2 cellular contexts compared by ENCODE assay signal in the genomic region with DNA sequence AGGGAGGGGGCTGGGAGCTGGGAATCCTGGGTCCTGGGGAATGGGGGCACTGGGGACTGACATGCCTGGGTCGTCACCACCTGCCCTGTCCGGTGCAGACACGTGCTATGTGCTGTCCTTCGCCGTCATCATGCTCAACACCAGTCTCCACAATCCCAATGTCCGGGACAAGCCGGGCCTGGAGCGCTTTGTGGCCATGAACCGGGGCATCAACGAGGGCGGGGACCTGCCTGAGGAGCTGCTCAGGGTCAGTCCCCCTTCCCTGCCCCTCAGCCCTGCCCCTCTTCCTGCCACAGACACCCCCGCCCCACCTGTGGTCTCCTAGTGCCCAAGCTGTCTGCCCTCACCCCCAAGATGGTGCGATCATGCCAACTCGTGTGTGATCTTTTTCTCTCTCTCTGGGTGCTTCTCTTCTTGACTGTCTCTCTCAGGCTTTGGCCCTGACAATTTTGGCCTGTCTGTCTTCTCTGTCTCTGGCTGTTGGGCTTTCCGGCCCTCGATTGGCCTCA.
TF ChIP-seq lines count a peak whose summit lies in the region.

No MANE protein-coding gene starts in this region.

TF ChIP-seq in K562, 482 proteins besides CTCF, POLR2A, EP300 and RAD21:
- peak; percentile 15; the same call in 1 of the 2 replicates for TF ChIP-seq RBFOX2 (IDR thresholded peaks at IDR 0.05; ENCODE audit: low read depth, low read length)
- TF ChIP-seq POLR2G (IDR thresholded peaks at IDR 0.05; ENCODE audit: low read depth, low read length) = peak; percentile 49; the same call in 1 of the 2 replicates
- TF ChIP-seq RBM15 (IDR thresholded peaks at IDR 0.05; ENCODE audit: insufficient read depth, low read length) = no peak
TF ChIP-seq in K562: peak in this region for 2.

TF ChIP-seq in GM12891, 5 proteins besides CTCF, POLR2A, EP300 and RAD21:
- TF ChIP-seq TAF1 (IDR thresholded peaks at IDR 0.05; ENCODE audit: low read depth, low read length) (no peak), POLR2AphosphoS5 (IDR thresholded peaks at IDR 0.05; ENCODE audit: low read depth, low read length) (no peak; the same call in 1 of the 2 replicates), PAX5 (IDR thresholded peaks at IDR 0.05; ENCODE audit: insufficient read depth, low read length, severe bottlenecking) (no peak), SPI1 (IDR thresholded peaks at IDR 0.05; ENCODE audit: low read depth, low read length) (no peak), POU2F2 (IDR thresholded peaks at IDR 0.05; ENCODE audit: low read depth, low read length) (no peak)
